In the genomic region with DNA sequence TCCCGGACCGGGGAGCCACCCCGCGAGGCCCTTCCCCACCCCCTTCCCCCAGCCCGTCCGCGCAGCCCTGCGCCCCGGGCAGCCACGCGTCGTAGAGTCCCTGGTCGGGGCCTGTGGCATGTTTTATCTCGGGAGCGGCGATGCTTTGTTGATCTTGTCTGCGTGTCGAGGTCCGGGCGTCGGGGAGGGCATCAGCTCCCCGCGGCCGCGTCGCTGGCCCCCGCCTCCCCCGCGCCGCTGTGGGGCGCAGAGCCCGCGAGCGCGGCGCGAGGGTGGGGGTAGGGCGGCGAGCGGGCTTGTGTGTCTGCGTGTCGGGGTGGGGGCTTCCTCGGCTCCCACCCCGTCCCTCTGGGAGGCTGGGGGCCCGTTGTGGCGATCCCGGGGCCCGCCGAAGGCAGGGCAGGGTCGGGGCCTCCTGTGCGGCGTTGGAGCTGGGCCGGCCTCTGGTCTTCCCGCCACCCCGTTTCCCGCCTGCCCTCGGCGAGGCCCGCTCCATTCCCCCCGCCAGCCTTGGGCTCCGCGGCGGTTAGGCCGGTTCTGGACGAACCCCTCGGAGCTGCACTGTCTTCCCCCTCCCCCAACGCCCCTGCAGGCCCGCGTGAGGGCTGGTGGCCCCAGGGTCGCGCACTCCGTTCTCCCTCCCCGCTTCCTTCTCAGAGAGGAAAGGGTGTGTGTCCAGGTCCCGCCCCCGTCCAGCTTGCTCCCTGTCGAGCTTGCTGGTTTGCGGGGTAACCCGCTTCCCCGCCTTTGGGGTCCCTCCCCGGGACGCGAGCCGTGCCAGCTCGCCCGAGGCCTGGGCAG, we compare ENCODE assay signal across 8 cellular contexts. TPM values are rescaled to one million over a fixed set of nuclear protein-coding genes. Genes with fewer than 3 reads are reported as not detected.
A peak's percentile ranks its signal among the peaks of the same experiment; 100 is the strongest.
DNase-seq lines count a peak whose midpoint lies in the region; ATAC-seq and TF ChIP-seq lines count a peak whose summit lies in the region.

No MANE protein-coding gene starts in this region.

- no peaks in the 10 kb centered on the region for H3K36me3 Mint-ChIP-seq in activated naive CD8-positive, alpha-beta T cell

- in situ Hi-C loops in GM18951 (cut with MboI; ENCODE audit: low sequenced_read_pairs, unreplicated experiment): no loop called here

- peak overlapping the region; percentile 95 for H3K4me3 Mint-ChIP-seq in activated naive CD8-positive, alpha-beta T cell

- intact Hi-C loops in Right ventricle myocardium superior (cut with DNase I) (loop anchor here (2.0 to 10.0 kb wide), 2 partner anchors 16 to 116 kb away; a partner anchor contains a TSS), posterior cingulate gyrus (cut with DNase I) (loop anchor here (1.0 to 5.0 kb wide), 2 partner anchors 17 to 64 kb away; a partner anchor contains a TSS), aorta (cut with DNase I) (loop anchor here (1.0 to 10.0 kb wide), 3 partner anchors 17 to 66 kb away; a partner anchor contains a TSS)

- H3K9me3 Mint-ChIP-seq in activated naive CD8-positive, alpha-beta T cell (ENCODE audit: low read depth): no peaks in the 10 kb centered on the region

- H3K4me3 ChIP-seq in BJ (ENCODE audit: low read depth, low read length) (peak overlapping the region; percentile 99), SJCRH30 (peak overlapping the region; percentile 84), aorta (ENCODE audit: low read length in 2 of 2) (peak overlapping the region; percentile 69 to 87)

- WGBS in aorta, 2 donors: 0 to 1% methylated on average over 61 to 85 of the region's 85 CpGs

- DNase-seq in BJ (ENCODE audit: low read depth) (no peak), SJCRH30 (peak; percentile 63 to 64), Right ventricle myocardium superior (peak; percentile 77), posterior cingulate gyrus (peak; percentile 26 to 91 (median 40)), aorta (peak; percentile 75 to 86)

- H3K4me1 ChIP-seq in SJCRH30 (0 out of 2 replicates have a peak, but pooled peaks cover 4% of the 10 kb centered on the region), aorta (ENCODE audit: control insufficient read depth in 1 of 2, insufficient read depth in 2 of 2, low read length in 2 of 2) (no peaks in the 10 kb centered on the region)

- ATAC-seq in HG03175 (IDR thresholded peaks at IDR 0.05; ENCODE audit: unreplicated experiment): peak; percentile 22
- peak; percentile 57 for ATAC-seq in Right ventricle myocardium superior (ENCODE audit: poor library complexity)
- peak; percentile 64 for ATAC-seq in aorta (ENCODE audit: low FRiP score)

- H3K27me3 ChIP-seq in BJ (ENCODE audit: control insufficient read depth, insufficient read depth, low read length) (no peaks in the 10 kb centered on the region), SJCRH30 (no peaks in the 10 kb centered on the region), aorta (ENCODE audit: control insufficient read depth in 1 of 2, insufficient read depth in 2 of 2, low read length in 1 of 2) (no peaks in the 10 kb centered on the region)

- peaks cover 30% of the 10 kb centered on the region for H3K4me1 Mint-ChIP-seq in activated naive CD8-positive, alpha-beta T cell (ENCODE audit: low read depth)

- H3K27ac ChIP-seq in SJCRH30 (peak overlapping the region; percentile 84), aorta (ENCODE audit: low read depth in 1 of 2, low read length in 2 of 2) (peak overlapping the region; percentile 57 to 64)

- POLR2A ChIA-PET in BJ (lab: Charles Lee): interaction anchor here (0.6 kb wide), 1 partner anchor 620 kb away, joined by 3 read pairs; no protein-coding TSS in a partner anchor

- no peak for TF ChIP-seq CTCF in BJ (IDR thresholded peaks at IDR 0.05; ENCODE audit: insufficient read depth, low read depth, low read length)

- CTCF ChIA-PET in BJ (lab: Yijun Ruan, JAX): interaction anchor here (0.7 kb wide), 1 partner anchor 18 kb away, joined by 3 read pairs; no protein-coding TSS in a partner anchor

- H3K27me3 Mint-ChIP-seq in activated naive CD8-positive, alpha-beta T cell: no peaks in the 10 kb centered on the region

- H3K36me3 ChIP-seq in BJ (ENCODE audit: control insufficient read depth, insufficient read depth, low read length) (no peaks in the 10 kb centered on the region), SJCRH30 (no peaks in the 10 kb centered on the region), aorta (ENCODE audit: control insufficient read depth in 1 of 2, insufficient read depth in 2 of 2, low read length in 1 of 2) (no peaks in the 10 kb centered on the region)

- peak; percentile 31 for TF ChIP-seq POLR2A in GM18951 (IDR thresholded peaks at IDR 0.05; ENCODE audit: extremely low read depth, insufficient read depth, insufficient read length)

- H3K9me3 ChIP-seq in SJCRH30 (replicated peaks): no peaks in the 10 kb centered on the region
- H3K9me3 ChIP-seq in aorta (ENCODE audit: control insufficient read depth, low read length): no peaks in the 10 kb centered on the region

- peak overlapping the region; percentile 85 for H3K27ac Mint-ChIP-seq in activated naive CD8-positive, alpha-beta T cell

RNA-seq across cellular contexts. Expression of a gene that starts 0.7 kb away (rescaled TPM):
- 13.6 and 32.1 TPM in 2 replicates for polyA plus RNA-seq in BJ (2011; rRNA removed)
- polyA minus RNA-seq in BJ (2011; rRNA and poly(A)+ RNA removed): 17.4 and 24.8 TPM in 2 replicates
- 107 and 119 TPM in 2 replicates for total RNA-seq in SJCRH30 (2014; rRNA removed; shearing (Covaris generic))
- total RNA-seq in Right ventricle myocardium superior: 27.6 TPM
- 10 to 100 TPM; 40.2 to 43.2 TPM for total RNA-seq in aorta
- polyA plus RNA-seq in aorta: 10 to 100 TPM; 14.9 to 21.8 TPM

RNA-seq across cellular contexts. Expression of a gene that starts 16.9 kb away (rescaled TPM):
- polyA plus RNA-seq in BJ (2011; rRNA removed): 20.6 and 26.5 TPM in 2 replicates
- polyA minus RNA-seq in BJ (2011; rRNA and poly(A)+ RNA removed): 16.8 and 24.0 TPM in 2 replicates
- total RNA-seq in SJCRH30 (2014; rRNA removed; shearing (Covaris generic)): 15.8 and 18.6 TPM in 2 replicates
- 17.6 TPM for total RNA-seq in Right ventricle myocardium superior
- total RNA-seq in aorta: 10 to 100 TPM; 27.1 to 28.5 TPM
- polyA plus RNA-seq in aorta: 10 to 100 TPM in 1 of 2 donors, 1 to 10 TPM in 1; 3.4 to 13.4 TPM
